Comparison of ENCODE assay signal across 13 cellular contexts in genomic region chr11:128714121-128714520, GRCh38. TPM values are rescaled to one million over a fixed set of nuclear protein-coding genes. Genes with fewer than 3 reads are reported as not detected.
DNase-seq lines count a peak whose midpoint lies in the region; ATAC-seq and TF ChIP-seq lines count a peak whose summit lies in the region.
"Had no signal": no experiment of that assay in that cellular context is flagged by ENCODE, and none has a peak within 500 bp of the region (broad histone marks: within the 10 kb centered on the region; RNA-seq: fewer than 3 reads in every experiment).

No MANE protein-coding gene starts in this region.

- no peaks in the 10 kb centered on the region for H3K9me3 Mint-ChIP-seq in T-helper 1 cell treated with Interleukin-12 subunit alpha and Interleukin-12 subunit beta and Interleukin-4 antibody, amounts not matched to agents 30 μg/mL and 1 μg/mL, for 36 hours
- H3K9me3 Mint-ChIP-seq in IgD-negative memory B cell (no peaks in the 10 kb centered on the region), natural killer cell (no peaks in the 10 kb centered on the region)
- no peaks in the 10 kb centered on the region for H3K9me3 Mint-ChIP-seq in activated naive CD8-positive, alpha-beta T cell (ENCODE audit: low read depth)

- H3K36me3 Mint-ChIP-seq in T-helper 1 cell treated with Interleukin-12 subunit alpha and Interleukin-12 subunit beta and Interleukin-4 antibody, amounts not matched to agents 30 μg/mL and 1 μg/mL, for 36 hours (ENCODE audit: low read depth), result peaks cover 27% of the 10 kb centered on the region
- H3K36me3 Mint-ChIP-seq in IgD-negative memory B cell (no peaks in the 10 kb centered on the region), natural killer cell (no peaks in the 10 kb centered on the region)
- peaks cover 8% of the 10 kb centered on the region for H3K36me3 Mint-ChIP-seq in activated naive CD8-positive, alpha-beta T cell
- H3K36me3 Mint-ChIP-seq: neural progenitor cell had no signal

- ATAC-seq in natural killer cell (peak in 1 of 3 donors; percentile 44), HG03097 (IDR thresholded peaks at IDR 0.05; ENCODE audit: low FRiP score, unreplicated experiment) (no peak)

- peak overlapping the region; percentile 8 for H3K4me3 Mint-ChIP-seq in T-helper 1 cell treated with Interleukin-12 subunit alpha and Interleukin-12 subunit beta and Interleukin-4 antibody, amounts not matched to agents 30 μg/mL and 1 μg/mL, for 36 hours
- H3K4me3 Mint-ChIP-seq in IgD-negative memory B cell (peak overlapping the region in 2 of 4 donors; percentile 51 to 79), natural killer cell (peak overlapping the region; percentile 64)
- H3K4me3 Mint-ChIP-seq in activated naive CD8-positive, alpha-beta T cell, result peak overlapping the region; percentile 33
- H3K4me3 Mint-ChIP-seq: neural progenitor cell had no signal

- TF ChIP-seq CTCF in natural killer cell (IDR thresholded peaks at IDR 0.05), result no peak

- no peaks in the 10 kb centered on the region for H3K27me3 Mint-ChIP-seq in T-helper 1 cell treated with Interleukin-12 subunit alpha and Interleukin-12 subunit beta and Interleukin-4 antibody, amounts not matched to agents 30 μg/mL and 1 μg/mL, for 36 hours (ENCODE audit: low read depth)
- H3K27me3 Mint-ChIP-seq in IgD-negative memory B cell (peaks cover 3% of the 10 kb centered on the region), natural killer cell (ENCODE audit: low read depth in 2 of 2) (no peaks in the 10 kb centered on the region)
- no peaks in the 10 kb centered on the region for H3K27me3 Mint-ChIP-seq in activated naive CD8-positive, alpha-beta T cell

- no peak for DNase-seq in T-helper 1 cell
- DNase-seq in natural killer cell, result no peak
- DNase-seq in occipital lobe (lab: John Stamatoyannopoulos, UW), result no peak
- no peak for DNase-seq in cerebellar cortex (ENCODE audit: low spot score)
- DNase-seq: 8988T, adrenal gland, esophagus squamous epithelium, SW 1271 had no signal

- intact Hi-C loops in natural killer cell (cut with micrococcal nuclease), result no loop called here

- H3K4me1 Mint-ChIP-seq in T-helper 1 cell treated with Interleukin-12 subunit alpha and Interleukin-12 subunit beta and Interleukin-4 antibody, amounts not matched to agents 30 μg/mL and 1 μg/mL, for 36 hours (ENCODE audit: low read depth), result peaks cover 74% of the 10 kb centered on the region
- H3K4me1 Mint-ChIP-seq in IgD-negative memory B cell, result peaks cover 75 to 94% (median 85%) of the 10 kb centered on the region in 3 donors
- H3K4me1 Mint-ChIP-seq in activated naive CD8-positive, alpha-beta T cell (ENCODE audit: low read depth), result peaks cover 98% of the 10 kb centered on the region
- H3K4me1 Mint-ChIP-seq in natural killer cell, result peaks cover 96 to 97% of the 10 kb centered on the region in 2 donors

- H3K27ac Mint-ChIP-seq in T-helper 1 cell treated with Interleukin-12 subunit alpha and Interleukin-12 subunit beta and Interleukin-4 antibody, amounts not matched to agents 30 μg/mL and 1 μg/mL, for 36 hours, result peak overlapping the region; percentile 65
- peak overlapping the region; percentile 93 to 94 (median 94) for H3K27ac Mint-ChIP-seq in IgD-negative memory B cell
- peak overlapping the region; percentile 99 for H3K27ac Mint-ChIP-seq in activated naive CD8-positive, alpha-beta T cell
- peak overlapping the region; percentile 86 to 94 for H3K27ac Mint-ChIP-seq in natural killer cell
- H3K27ac Mint-ChIP-seq: neural progenitor cell had no signal

RNA-seq across cellular contexts. Expression of gene FLI1, which starts 20.2 kb away (rescaled TPM):
- polyA plus RNA-seq in IgD-negative memory B cell, result 113 TPM
- total RNA-seq in natural killer cell (100 to 1,000 TPM; 123 to 157 (median 148) TPM), occipital lobe (4.7 TPM)

Comparison
In these comparisons a context has a peak if more than half of its experiments do, and no peak if none do; other contexts are left out.
1. RNA of gene FLI1, which starts 20.2 kb away (total RNA-seq): 123 to 157 TPM in natural killer cell; 4.7 TPM in occipital lobe (single experiment); every median in the first group is over 10 times any median in the second.
2. Peak in every context shown above with its lines, with median percentiles within 50 percentile points of each other: H3K27ac Mint-ChIP-seq.